Comparison of ENCODE assay signal across 9 cellular contexts in genomic region chr1:153565529-153566374, GRCh38. TPM values are rescaled to one million over a fixed set of nuclear protein-coding genes. Genes with fewer than 3 reads are reported as not detected.
A peak's percentile ranks its signal among the peaks of the same experiment; 100 is the strongest.
DNase-seq lines count a peak whose midpoint lies in the region; ATAC-seq and TF ChIP-seq lines count a peak whose summit lies in the region.
"Had no signal": no experiment of that assay in that cellular context is flagged by ENCODE, and none has a peak within 500 bp of the region (broad histone marks: within the 10 kb centered on the region; RNA-seq: fewer than 3 reads in every experiment).

S100A2 (minus strand) TSS chr1:153565844; CDS start chr1:153563877, 1,967 bp downstream.

- H4K20me1 ChIP-seq in smooth muscle cell (ENCODE audit: low read depth) = no peaks in the 10 kb centered on the region

- peaks cover 8% of the 10 kb centered on the region for H3F3A ChIP-seq in smooth muscle cell (ENCODE audit: low read depth)

- peak; percentile 89 for DNase-seq in DMS79 (lab: John Stamatoyannopoulos, UW)
- peak; percentile 81 for DNase-seq in SHP77 treated with DMSO at 0.1 percent for 48 hours (lab: John Stamatoyannopoulos, UW)
- DNase-seq in amniotic stem cell (lab: John Stamatoyannopoulos, UW) = peak; percentile 78
- no peak for DNase-seq in smooth muscle cell (lab: John Stamatoyannopoulos, UW; ENCODE audit: unreplicated experiment)
- DNase-seq in occipital lobe (lab: John Stamatoyannopoulos, UW) = no peak

- TF ChIP-seq CTCF in smooth muscle cell (IDR thresholded peaks at IDR 0.05; ENCODE audit: borderline replicate concordance, insufficient read depth, poor library complexity, severe bottlenecking) = no peak

- 14% methylated on average over 7 of the region's 8 CpGs for WGBS in smooth muscle cell (ENCODE audit: low lambda C conversion rate)

- ATAC-seq in HG03432 (IDR thresholded peaks at IDR 0.05; ENCODE audit: unreplicated experiment) (peak; percentile 55), HG03159 (IDR thresholded peaks at IDR 0.05; ENCODE audit: unreplicated experiment) (no peak)

- H2AFZ ChIP-seq in smooth muscle cell (ENCODE audit: low read depth) = no peak within 1 kb of the TSS

- H3K4me3 ChIP-seq in iPS-20b (ENCODE audit: low read length) (peak within 1 kb of the TSS; percentile 31; the same call in 1 of the 2 replicates), smooth muscle cell (no peak within 1 kb of the TSS)

- no peaks in the 10 kb centered on the region for H3K79me2 ChIP-seq in smooth muscle cell (ENCODE audit: low read depth)

- no peaks in the 10 kb centered on the region for H3K27me3 ChIP-seq in iPS-20b (ENCODE audit: insufficient read depth, low read length)
- no peaks in the 10 kb centered on the region for H3K27me3 ChIP-seq in smooth muscle cell (ENCODE audit: low read depth)

- H3K9ac ChIP-seq in iPS-20b (ENCODE audit: low read depth, low read length) (peak within 1 kb of the TSS; percentile 75; the same call in 1 of the 2 replicates), smooth muscle cell (ENCODE audit: low read depth) (peak within 1 kb of the TSS; percentile 98)

- H3K9me3 ChIP-seq in iPS-20b (ENCODE audit: insufficient read depth, low read depth, low read length) (no peaks in the 10 kb centered on the region), smooth muscle cell (replicated peaks; ENCODE audit: low read depth) (no peaks in the 10 kb centered on the region)

- H3K4me2 ChIP-seq in smooth muscle cell = peak within 1 kb of the TSS; percentile 75

- H3K27ac ChIP-seq in iPS-20b (ENCODE audit: low read length) = no peak within 1 kb of the TSS
- H3K27ac ChIP-seq in smooth muscle cell (ENCODE audit: low read depth) = peak within 1 kb of the TSS; percentile 100
- H3K27ac ChIP-seq: VCaP had no signal

- H3K4me1 ChIP-seq in iPS-20b (ENCODE audit: insufficient read depth, low read length) = peaks cover 24% of the 10 kb centered on the region
- peaks cover 34% of the 10 kb centered on the region for H3K4me1 ChIP-seq in smooth muscle cell (ENCODE audit: low read depth)

- no peaks in the 10 kb centered on the region for H3K36me3 ChIP-seq in iPS-20b (ENCODE audit: insufficient read depth, low read depth, low read length)
- H3K36me3 ChIP-seq in smooth muscle cell (ENCODE audit: low read depth) = no peaks in the 10 kb centered on the region

RNA-seq across cellular contexts. Expression of gene S100A2, which starts in this region (rescaled TPM):
- total RNA-seq in smooth muscle cell (2.3 and 7.3 TPM in 2 replicates), occipital lobe (not detected)
- 16.6 and 20.4 TPM in 2 replicates for polyA plus RNA-seq in smooth muscle cell

Comparison
In these comparisons a context has a peak if more than half of its experiments do, and no peak if none do; other contexts are left out.
1. DNase-seq: peak in DMS79 (single experiment), SHP77 treated with DMSO at 0.1 percent for 48 hours (single experiment) and amniotic stem cell (single experiment); none in smooth muscle cell (single experiment) and occipital lobe (single experiment).